ENCODE assay signal across 10 cellular contexts in the genomic region with DNA sequence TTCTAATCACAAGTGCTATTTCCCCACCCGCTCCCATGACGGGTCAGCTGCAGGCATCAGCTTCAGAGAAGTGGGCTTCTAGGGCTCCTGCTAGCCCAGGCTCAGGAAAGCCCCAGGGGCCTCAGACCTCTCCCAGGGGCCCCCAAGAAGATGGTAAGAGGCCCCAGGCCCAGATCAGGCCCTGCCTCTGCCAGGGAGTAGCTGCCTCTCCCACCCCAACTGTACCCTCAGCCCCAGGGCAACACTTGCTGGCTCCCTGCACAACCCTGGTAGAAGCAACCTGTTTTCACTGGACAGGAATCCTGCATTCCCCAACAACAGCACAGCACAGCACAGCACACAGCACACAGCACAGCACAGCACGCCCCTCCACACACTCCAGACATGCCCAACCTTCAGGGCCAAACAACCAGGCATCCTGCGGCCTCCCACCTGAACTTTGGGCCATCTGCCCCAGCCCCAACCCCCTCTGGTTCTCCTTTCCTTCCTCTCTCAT. TPM values are rescaled to one million over a fixed set of nuclear protein-coding genes. Genes with fewer than 3 reads are reported as not detected.
DNase-seq lines count a peak whose midpoint lies in the region; ATAC-seq and TF ChIP-seq lines count a peak whose summit lies in the region.
"Had no signal": no experiment of that assay in that cellular context is flagged by ENCODE, and none has a peak within 500 bp of the region (broad histone marks: within the 10 kb centered on the region; RNA-seq: fewer than 3 reads in every experiment).

No MANE protein-coding gene starts in this region.

- peak overlapping the region; percentile 72 for H3K4me2 ChIP-seq in neural progenitor cell

- H2AFZ ChIP-seq in neural progenitor cell (replicated peaks): no peak overlapping the region

- H4K20me1 ChIP-seq in neural progenitor cell (ENCODE audit: low read depth): peaks cover 75% of the 10 kb centered on the region

- H3K79me2 ChIP-seq in neural progenitor cell (ENCODE audit: low read depth): peaks cover 35% of the 10 kb centered on the region

- H3K27ac Mint-ChIP-seq in neural progenitor cell: peak overlapping the region; percentile 96

- TF ChIP-seq CTCF in RWPE2 (IDR thresholded peaks at IDR 0.05; ENCODE audit: poor library complexity, severe bottlenecking) (no peak), esophagus squamous epithelium (IDR thresholded peaks at IDR 0.05) (no peak), neural progenitor cell (IDR thresholded peaks at IDR 0.05) (no peak), prostate gland (IDR thresholded peaks at IDR 0.05) (no peak)

- peaks cover 98% of the 10 kb centered on the region for H3K4me1 Mint-ChIP-seq in neural progenitor cell

- DNase-seq in H7 (no peak), RWPE2 (ENCODE audit: low spot score) (no peak), esophagus squamous epithelium (lab: John Stamatoyannopoulos, UW) (no peak), neural progenitor cell (ENCODE audit: low spot score) (peak; percentile 33), prostate gland (ENCODE audit: low spot score) (no peak), substantia nigra (lab: John Stamatoyannopoulos, UW) (no peak)
- DNase-seq: erythroblast, NCI-H1105 had no signal

- H3K4me1 ChIP-seq in RWPE2 (ENCODE audit: insufficient read depth, poor library complexity, severe bottlenecking) (peaks cover 33% of the 10 kb centered on the region), esophagus squamous epithelium (peaks cover 22 to 76% (median 42%) of the 10 kb centered on the region in 3 donors), neural progenitor cell (peaks cover 92% of the 10 kb centered on the region), prostate gland (replicated peaks) (no peaks in the 10 kb centered on the region)

- peak overlapping the region; percentile 89 for H3K4me3 Mint-ChIP-seq in neural progenitor cell

- H3K4me3 ChIP-seq in H7 (ENCODE audit: insufficient read depth, low read depth, low read length) (peak overlapping the region; percentile 24; the same call in 1 of the 2 replicates), RWPE2 (ENCODE audit: severe bottlenecking) (peak overlapping the region; percentile 47), esophagus squamous epithelium (peak overlapping the region; percentile 31 to 62 (median 48)), neural progenitor cell (peak overlapping the region; percentile 37), prostate gland (no peak overlapping the region)

- peaks cover 90% of the 10 kb centered on the region for H3F3A ChIP-seq in neural progenitor cell (ENCODE audit: low read depth)

- H3K27me3 Mint-ChIP-seq in neural progenitor cell (ENCODE audit: insufficient read depth, low read depth): peaks cover 8% of the 10 kb centered on the region

- H3K9me3 Mint-ChIP-seq in neural progenitor cell: no peaks in the 10 kb centered on the region

- H3K27me3 ChIP-seq in H7 (ENCODE audit: control insufficient read depth, insufficient read depth, low read length): peaks cover 20% of the 10 kb centered on the region
- no peaks in the 10 kb centered on the region for H3K27me3 ChIP-seq in RWPE2 (ENCODE audit: insufficient read depth, poor library complexity, severe bottlenecking)
- peaks cover 0 to 60% (median 7%) of the 10 kb centered on the region in 4 donors for H3K27me3 ChIP-seq in esophagus squamous epithelium
- no peaks in the 10 kb centered on the region for H3K27me3 ChIP-seq in neural progenitor cell
- peaks cover 19% of the 10 kb centered on the region for H3K27me3 ChIP-seq in prostate gland (replicated peaks; ENCODE audit: insufficient read depth)

- H3K27ac ChIP-seq in RWPE2 (ENCODE audit: poor library complexity, severe bottlenecking) (peak overlapping the region; percentile 93), esophagus squamous epithelium (peak overlapping the region; percentile 82 to 88 (median 87)), neural progenitor cell (peak overlapping the region; percentile 87), prostate gland (no peak overlapping the region), substantia nigra (ENCODE audit: low read depth, low read length, poor library complexity, severe bottlenecking) (no peak overlapping the region)

- ATAC-seq in RWPE2 (ENCODE audit: low read depth) (peak; percentile 4; the same call in 2 of the 3 replicates), GM21447 (IDR thresholded peaks at IDR 0.05; ENCODE audit: unreplicated experiment) (no peak)

- H3K36me3 ChIP-seq in H7 (replicated peaks; ENCODE audit: control insufficient read depth, insufficient read depth, low read length): no peaks in the 10 kb centered on the region
- H3K36me3 ChIP-seq in RWPE2 (ENCODE audit: low read depth): peaks cover 6% of the 10 kb centered on the region; the same call in 1 of the 2 replicates
- H3K36me3 ChIP-seq in esophagus squamous epithelium: no peaks in the 10 kb centered on the region
- no peaks in the 10 kb centered on the region for H3K36me3 ChIP-seq in neural progenitor cell
- no peaks in the 10 kb centered on the region for H3K36me3 ChIP-seq in prostate gland

- H3K9me3 ChIP-seq in RWPE2 (ENCODE audit: severe bottlenecking) (no peaks in the 10 kb centered on the region), esophagus squamous epithelium (no peaks in the 10 kb centered on the region), neural progenitor cell (ENCODE audit: low read depth) (no peaks in the 10 kb centered on the region), prostate gland (no peaks in the 10 kb centered on the region)

- no peak overlapping the region for H3K9ac ChIP-seq in neural progenitor cell

- TF ChIP-seq POLR2A in esophagus squamous epithelium (IDR thresholded peaks at IDR 0.05) (no peak), prostate gland (IDR thresholded peaks at IDR 0.05) (no peak)

- intact Hi-C loops in esophagus squamous epithelium (cut with DNase I) (no loop called here), prostate gland (cut with DNase I) (no loop called here)

- WGBS in esophagus squamous epithelium, 2 donors: 45 to 62% methylated on average over 2 of the region's 4 CpGs
- WGBS in prostate gland: 54% methylated on average over 3 of the region's 4 CpGs

- peaks cover 3% of the 10 kb centered on the region for H3K36me3 Mint-ChIP-seq in neural progenitor cell

RNA-seq across cellular contexts. Expression of gene BLACAT1, which starts 6.5 kb away (rescaled TPM):
- 6.7 and 9.0 TPM in 2 replicates for total RNA-seq in H7 (2014; rRNA removed; shearing (Covaris generic))
- 1 to 10 TPM in 2 of 4 donors, under 1 TPM in 2; 0.29 to 2.3 (median 0.99) TPM for total RNA-seq in esophagus squamous epithelium
- total RNA-seq in neural progenitor cell (ENCODE audit: low replicate concordance): 13.9 and 25.7 TPM in 2 replicates
- total RNA-seq in prostate gland: 1 to 10 TPM in 1 of 2 donors, not detected in 1; 6.8 TPM
- total RNA-seq: subcutaneous adipose tissue had no signal

RNA-seq across cellular contexts. Expression of gene LEMD1, which starts 27.4 kb away (rescaled TPM):
- total RNA-seq in H7 (2014; rRNA removed; shearing (Covaris generic)): 19.4 and 25.1 TPM in 2 replicates
- total RNA-seq in esophagus squamous epithelium: 1 to 10 TPM in 3 of 4 donors, not detected in 1; 1.1 to 1.4 (median 1.3) TPM
- 15.0 and 79.0 TPM in 2 replicates for total RNA-seq in neural progenitor cell (ENCODE audit: low replicate concordance)
- total RNA-seq in prostate gland: 10 to 100 TPM in 1 of 2 donors, under 1 TPM in 1; 0.68 to 22.0 TPM
- total RNA-seq: subcutaneous adipose tissue had no signal

RNA-seq across cellular contexts. Expression of gene CDK18, which starts 55.2 kb away (rescaled TPM):
- total RNA-seq in H7 (2014; rRNA removed; shearing (Covaris generic)): 48.3 and 52.0 TPM in 2 replicates
- total RNA-seq in esophagus squamous epithelium (10 to 100 TPM in 1 of 4 donors, 1 to 10 TPM in 3; 2.5 to 10.7 (median 6.3) TPM), neural progenitor cell (ENCODE audit: low replicate concordance) (14.1 and 25.5 TPM in 2 replicates), prostate gland (10 to 100 TPM; 11.1 to 16.2 TPM)

Comparison
In these comparisons a context has a peak if more than half of its experiments do, and no peak if none do; other contexts are left out.
1. H3K4me3 ChIP-seq: peak in H7 (single experiment), RWPE2 (single experiment), esophagus squamous epithelium (4 of 4) and neural progenitor cell (single experiment); none in prostate gland (0 of 2).
2. H3K27ac ChIP-seq: peak in RWPE2 (single experiment), esophagus squamous epithelium (4 of 4) and neural progenitor cell (single experiment); none in prostate gland (0 of 2) and substantia nigra (single experiment).